In genomic region chr12:54051916-54052744, GRCh38 we compare ENCODE assay signal across 1 cellular context.
A peak's percentile ranks its signal among the peaks of the same experiment; 100 is the strongest.
TF ChIP-seq lines count a peak whose summit lies in the region.

No MANE protein-coding gene starts in this region.

TF ChIP-seq in HEK293, 187 proteins besides CTCF, POLR2A, EP300 and RAD21 (continued from another document and continues in another):
- TF ChIP-seq FEZF1 (tag by site-specific recombination; IDR thresholded peaks at IDR 0.05) = peak; percentile 99
- 0 out of 2 replicates have a peak, but pooled peaks have one; percentile 40 for TF ChIP-seq ZBTB7A (tag by site-specific recombination; IDR thresholded peaks at IDR 0.05; ENCODE audit: low read depth)
- TF ChIP-seq ZNF501 (tag by site-specific recombination; IDR thresholded peaks at IDR 0.05) = peak; percentile 86
- peak; percentile 58; the same call in 1 of the 2 replicates for TF ChIP-seq ZFP37 (tag by site-specific recombination; IDR thresholded peaks at IDR 0.05)
- peak; percentile 40 for TF ChIP-seq ZBTB26 (tag by site-specific recombination; optimal IDR thresholded peaks at IDR 0.05)
- no peak for TF ChIP-seq ZNF211 (tag by site-specific recombination; IDR thresholded peaks at IDR 0.05; ENCODE audit: low read depth)
- no peak for TF ChIP-seq ZNF426 (tag by site-specific recombination; IDR thresholded peaks at IDR 0.05)
- peak; percentile 16; the same call in 1 of the 2 replicates for TF ChIP-seq ZNF184 (tag by site-specific recombination; IDR thresholded peaks at IDR 0.05)
- TF ChIP-seq ZNF692 (tag by site-specific recombination; IDR thresholded peaks at IDR 0.05) = peak; percentile 75
- TF ChIP-seq ZNF449 (tag by site-specific recombination; IDR thresholded peaks at IDR 0.05) = peak; percentile 73
- TF ChIP-seq IKZF3 (tag by site-specific recombination; IDR thresholded peaks at IDR 0.05) = peak; percentile 97
- TF ChIP-seq ZSCAN18 (tag by site-specific recombination; IDR thresholded peaks at IDR 0.05) = peak; percentile 66; the same call in 1 of the 2 replicates
- peak; percentile 98 for TF ChIP-seq BCL11A (tag by site-specific recombination; IDR thresholded peaks at IDR 0.05; ENCODE audit: low read depth)
- peak; percentile 80 for TF ChIP-seq ZNF664 (tag by site-specific recombination; IDR thresholded peaks at IDR 0.05)
- no peak for TF ChIP-seq ZNF560 (tag by site-specific recombination; IDR thresholded peaks at IDR 0.05; ENCODE audit: borderline replicate concordance)
- TF ChIP-seq MZF1 (tag by site-specific recombination; IDR thresholded peaks at IDR 0.05; ENCODE audit: borderline replicate concordance) = no peak
- no peak for TF ChIP-seq ZNF433 (tag by site-specific recombination; IDR thresholded peaks at IDR 0.05; ENCODE audit: low read depth)
- TF ChIP-seq ZNF24 (tag by site-specific recombination; IDR thresholded peaks at IDR 0.05) = peak; percentile 91
- no peak for TF ChIP-seq ZNF549 (tag by site-specific recombination; IDR thresholded peaks at IDR 0.05)
- TF ChIP-seq ZEB2 (tag by site-specific recombination; IDR thresholded peaks at IDR 0.05) = peak; percentile 99
- no peak for TF ChIP-seq ZNF544 (tag by site-specific recombination; IDR thresholded peaks at IDR 0.05)
- peak; percentile 99 for TF ChIP-seq ZNF366 (tag by site-specific recombination; conservative IDR thresholded peaks at IDR 0.05)
- TF ChIP-seq ZXDB (tag by site-specific recombination; IDR thresholded peaks at IDR 0.05) = peak; percentile 98
- peak; percentile 43; the same call in 1 of the 2 replicates for TF ChIP-seq ZNF518A (tag by site-specific recombination; conservative IDR thresholded peaks at IDR 0.05; ENCODE audit: low read depth)
- peak; percentile 94 for TF ChIP-seq ZNF391 (tag by site-specific recombination; IDR thresholded peaks at IDR 0.05; ENCODE audit: borderline replicate concordance, low read depth)
- TF ChIP-seq ZFHX2 (tag by site-specific recombination; conservative IDR thresholded peaks at IDR 0.05) = peak; percentile 75
- peak; percentile 94 for TF ChIP-seq TSHZ1 (tag by site-specific recombination; IDR thresholded peaks at IDR 0.05; ENCODE audit: borderline replicate concordance)
- TF ChIP-seq SETDB1 (IDR thresholded peaks at IDR 0.05; ENCODE audit: insufficient read length, low read length) = no peak
- TF ChIP-seq PRDM1 (tag by site-specific recombination; IDR thresholded peaks at IDR 0.05) = peak; percentile 70
- TF ChIP-seq ZNF596 (tag by site-specific recombination; IDR thresholded peaks at IDR 0.05) = peak; percentile 76; the same call in 1 of the 2 replicates
- 0 out of 2 replicates have a peak, but pooled peaks have one; percentile 34 for TF ChIP-seq ZSCAN23 (tag by site-specific recombination; IDR thresholded peaks at IDR 0.05)
- TF ChIP-seq TCF7L2 (IDR thresholded peaks at IDR 0.05; ENCODE audit: borderline replicate concordance, low read depth, low read length) = peak; percentile 98
- TF ChIP-seq ZNF311 (tag by site-specific recombination; IDR thresholded peaks at IDR 0.05; ENCODE audit: borderline replicate concordance) = no peak
- peak; percentile 86 for TF ChIP-seq ZNF223 (tag by site-specific recombination; IDR thresholded peaks at IDR 0.05)
- peak; percentile 100 for TF ChIP-seq ZNF341 (tag by site-specific recombination; IDR thresholded peaks at IDR 0.05; ENCODE audit: low read depth)
- TF ChIP-seq ZNF19 (tag by site-specific recombination; IDR thresholded peaks at IDR 0.05; ENCODE audit: low read depth) = peak; percentile 98
- peak; percentile 59 for TF ChIP-seq ZBTB17 (tag by site-specific recombination; IDR thresholded peaks at IDR 0.05)
- TF ChIP-seq ZNF629 (tag by site-specific recombination; IDR thresholded peaks at IDR 0.05) = peak; percentile 95
- peak; percentile 23; the same call in 1 of the 2 replicates for TF ChIP-seq ZFP3 (tag by site-specific recombination; IDR thresholded peaks at IDR 0.05; ENCODE audit: low read depth)
- TF ChIP-seq ZNF18 (tag by site-specific recombination; IDR thresholded peaks at IDR 0.05) = peak; percentile 91
- peak; percentile 97 for TF ChIP-seq ZBTB1 (tag by site-specific recombination; IDR thresholded peaks at IDR 0.05)
- no peak for TF ChIP-seq ZNF76 (tag by site-specific recombination; IDR thresholded peaks at IDR 0.05; ENCODE audit: borderline replicate concordance, low read depth)
- peak; percentile 94 for TF ChIP-seq ZNF660 (tag by site-specific recombination; IDR thresholded peaks at IDR 0.05)
- TF ChIP-seq EGR2 (tag by site-specific recombination; IDR thresholded peaks at IDR 0.05; ENCODE audit: low read depth) = peak; percentile 53
- TF ChIP-seq GLIS2 (tag by site-specific recombination; IDR thresholded peaks at IDR 0.05) = peak; percentile 95
- TF ChIP-seq RBAK (tag by site-specific recombination; IDR thresholded peaks at IDR 0.05) = no peak
- TF ChIP-seq ZNF335 (tag by site-specific recombination; conservative IDR thresholded peaks at IDR 0.05) = peak; percentile 96
- peak; percentile 94 for TF ChIP-seq ZBTB44 (tag by site-specific recombination; IDR thresholded peaks at IDR 0.05)
